1 cellular context compared by ENCODE assay signal in genomic region chr22:39256186-39256552, GRCh38.
TF ChIP-seq lines count a peak whose summit lies in the region.

No MANE protein-coding gene starts in this region.

TF ChIP-seq in H1, 55 proteins besides CTCF, POLR2A, EP300 and RAD21:
- TF ChIP-seq MAX (IDR thresholded peaks at IDR 0.05): no peak
- TF ChIP-seq POU5F1 (IDR thresholded peaks at IDR 0.05; ENCODE audit: low read depth, low read length): no peak
- TF ChIP-seq CBX5 (IDR thresholded peaks at IDR 0.05; ENCODE audit: low read depth, low read length): no peak
- no peak for TF ChIP-seq SUZ12 (IDR thresholded peaks at IDR 0.05; ENCODE audit: low read length)
- TF ChIP-seq ZNF274 (IDR thresholded peaks at IDR 0.05; ENCODE audit: borderline replicate concordance, extremely low read depth, low read length): no peak
- no peak for TF ChIP-seq ATF2 (IDR thresholded peaks at IDR 0.05; ENCODE audit: low read length)
- TF ChIP-seq FOSL1 (IDR thresholded peaks at IDR 0.05; ENCODE audit: insufficient read depth, low read depth, low read length): no peak
